9 cellular contexts compared by ENCODE assay signal in genomic region chr3:60198179-60198578, GRCh38.
"Had no signal": no experiment of that assay in that cellular context is flagged by ENCODE, and none has a peak within 500 bp of the region (broad histone marks: within the 10 kb centered on the region; RNA-seq: fewer than 3 reads in every experiment).

No MANE protein-coding gene starts in this region.

- H3K27ac ChIP-seq: HL-60 had no signal

- H3K4me3 Mint-ChIP-seq: GM23338, HFFc6 had no signal

- H2AFZ ChIP-seq: GM23338 had no signal

- H3K4me2 ChIP-seq: GM23338 had no signal

- H3K4me1 ChIP-seq: HAP-1 had no signal

- DNase-seq: H7, HFFc6, IMR-90 had no signal

- ATAC-seq: GM23338, HCT116, HepG2, K562 had no signal

- H3K4me3 ChIP-seq: GM23338, HAP-1, K562 had no signal

- H3K9me3 ChIP-seq: HAP-1 had no signal

- H3K36me3 ChIP-seq: HAP-1 had no signal

- H3K27ac Mint-ChIP-seq: GM23338, HFFc6 had no signal

- H3K9me3 Mint-ChIP-seq: GM23338 had no signal
